Comparison of ENCODE assay signal across 31 cellular contexts in genomic region chr2:127015106-127015910, GRCh38.
DNase-seq lines count a peak whose midpoint lies in the region; ATAC-seq and TF ChIP-seq lines count a peak whose summit lies in the region.
"Had no signal": no experiment of that assay in that cellular context is flagged by ENCODE, and none has a peak within 500 bp of the region (broad histone marks: within the 10 kb centered on the region; RNA-seq: fewer than 3 reads in every experiment).

No MANE protein-coding gene starts in this region.

- H3K36me3 ChIP-seq in esophagus muscularis mucosa, result no peaks in the 10 kb centered on the region
- H3K36me3 ChIP-seq: adrenal gland, colonic mucosa, gastroesophageal sphincter, lower lobe of right lung, Peyer's patch had no signal

- intact Hi-C loops in esophagus muscularis mucosa (cut with DNase I), result no loop called here
- intact Hi-C loops in cardiac septum (cut with DNase I), result no loop called here

- no peak for TF ChIP-seq POLR2A in esophagus muscularis mucosa (IDR thresholded peaks at IDR 0.05; ENCODE audit: low read depth)

- H3K27ac Mint-ChIP-seq in HFFc6 (peak overlapping the region; percentile 84), progenitor cell of endocrine pancreas (peak overlapping the region; percentile 22)
- H3K27ac Mint-ChIP-seq: activated CD8-positive, alpha-beta T cell treated with anti-CD3 and anti-CD28 coated beads, Interleukin-2, amount 10 ng/mL, durations not matched to agents 7 days and 5 days; activated naive CD4-positive, alpha-beta T cell treated with anti-CD3 and anti-CD28 coated beads, Interleukin-2, amount 10 ng/mL, durations not matched to agents 7 days and 5 days; activated T-helper 17 cell treated with anti-CD3 and anti-CD28 coated beads, Interleukin-2, amount 50 U/mL, for 72 hours; CD4-positive, CD25-positive, alpha-beta regulatory T cell; type B pancreatic cell had no signal

- 83% methylated on average over 8 of the region's 8 CpGs for WGBS in esophagus muscularis mucosa

- H3K4me1 Mint-ChIP-seq in HFFc6 (ENCODE audit: low read depth), result peaks cover 23% of the 10 kb centered on the region
- H3K4me1 Mint-ChIP-seq in progenitor cell of endocrine pancreas (ENCODE audit: low read depth), result peaks cover 20% of the 10 kb centered on the region
- H3K4me1 Mint-ChIP-seq: activated naive CD4-positive, alpha-beta T cell treated with anti-CD3 and anti-CD28 coated beads, Interleukin-2, amount 10 ng/mL, durations not matched to agents 7 days and 5 days; activated T-helper 17 cell treated with anti-CD3 and anti-CD28 coated beads, Interleukin-2, amount 50 U/mL, for 72 hours; CD4-positive, CD25-positive, alpha-beta regulatory T cell; naive thymus-derived CD8-positive, alpha-beta T cell had no signal

- no peaks in the 10 kb centered on the region for H3K9me3 Mint-ChIP-seq in HFFc6
- no peaks in the 10 kb centered on the region for H3K9me3 Mint-ChIP-seq in progenitor cell of endocrine pancreas (ENCODE audit: low read depth)
- H3K9me3 Mint-ChIP-seq: activated naive CD4-positive, alpha-beta T cell treated with anti-CD3 and anti-CD28 coated beads, Interleukin-2, amount 10 ng/mL, durations not matched to agents 7 days and 5 days; activated T-helper 17 cell treated with anti-CD3 and anti-CD28 coated beads, Interleukin-2, amount 50 U/mL, for 72 hours; type B pancreatic cell had no signal

- H3K4me3 Mint-ChIP-seq in HFFc6 (no peak overlapping the region), progenitor cell of endocrine pancreas (ENCODE audit: low read depth) (no peak overlapping the region)
- H3K4me3 Mint-ChIP-seq: activated CD8-positive, alpha-beta T cell treated with anti-CD3 and anti-CD28 coated beads, Interleukin-2, amount 10 ng/mL, durations not matched to agents 7 days and 5 days; activated naive CD4-positive, alpha-beta T cell treated with anti-CD3 and anti-CD28 coated beads, Interleukin-2, amount 10 ng/mL, durations not matched to agents 7 days and 5 days; activated T-helper 17 cell treated with anti-CD3 and anti-CD28 coated beads, Interleukin-2, amount 50 U/mL, for 72 hours; CD4-positive, CD25-positive, alpha-beta regulatory T cell; naive thymus-derived CD8-positive, alpha-beta T cell; type B pancreatic cell had no signal

- TF ChIP-seq EP300 in esophagus muscularis mucosa (IDR thresholded peaks at IDR 0.05), result no peak

- peaks cover 0 to 6% (median 0%) of the 10 kb centered on the region in 4 donors for H3K4me1 ChIP-seq in esophagus muscularis mucosa
- H3K4me1 ChIP-seq: adrenal gland, colonic mucosa, gastroesophageal sphincter, lower lobe of right lung, Peyer's patch had no signal

- peaks cover 14% of the 10 kb centered on the region for H3K27me3 Mint-ChIP-seq in HFFc6 (ENCODE audit: insufficient read depth)
- H3K27me3 Mint-ChIP-seq in progenitor cell of endocrine pancreas, result peaks cover 15% of the 10 kb centered on the region

- peaks cover 0 to 48% (median 0%) of the 10 kb centered on the region in 4 donors for H3K27me3 ChIP-seq in esophagus muscularis mucosa
- H3K27me3 ChIP-seq: colonic mucosa, Peyer's patch had no signal

- H3K4me3 ChIP-seq in esophagus muscularis mucosa, result no peak overlapping the region
- H3K4me3 ChIP-seq: adrenal gland, colonic mucosa, gastroesophageal sphincter, lower lobe of right lung, Peyer's patch had no signal

- no peaks in the 10 kb centered on the region for H3K36me3 Mint-ChIP-seq in HFFc6 (ENCODE audit: low read depth)
- H3K36me3 Mint-ChIP-seq in progenitor cell of endocrine pancreas (ENCODE audit: insufficient read depth), result no peaks in the 10 kb centered on the region
- H3K36me3 Mint-ChIP-seq: activated naive CD4-positive, alpha-beta T cell treated with anti-CD3 and anti-CD28 coated beads, Interleukin-2, amount 10 ng/mL, durations not matched to agents 7 days and 5 days; CD4-positive, CD25-positive, alpha-beta regulatory T cell; naive thymus-derived CD8-positive, alpha-beta T cell; type B pancreatic cell had no signal

- TF ChIP-seq CTCF in HFFc6 (IDR thresholded peaks at IDR 0.05) (no peak), esophagus muscularis mucosa (IDR thresholded peaks at IDR 0.05) (no peak), progenitor cell of endocrine pancreas (IDR thresholded peaks at IDR 0.05; ENCODE audit: unreplicated experiment) (no peak)

- ATAC-seq in HG03457 (IDR thresholded peaks at IDR 0.05; ENCODE audit: unreplicated experiment) (no peak), HG03135 (IDR thresholded peaks at IDR 0.05; ENCODE audit: unreplicated experiment) (no peak)
- ATAC-seq: activated CD8-positive, alpha-beta T cell treated with anti-CD3 and anti-CD28 coated beads, Interleukin-2, amount 10 ng/mL, durations not matched to agents 7 days and 5 days; gastroesophageal sphincter; naive thymus-derived CD8-positive, alpha-beta T cell had no signal

- no peaks in the 10 kb centered on the region for H3K9me3 ChIP-seq in esophagus muscularis mucosa
- H3K9me3 ChIP-seq: adrenal gland, colonic mucosa, gastroesophageal sphincter, lower lobe of right lung, Peyer's patch had no signal

- DNase-seq in HFFc6, result no peak
- DNase-seq in amniotic epithelial cell (ENCODE audit: low read depth), result peak; percentile 34
- peak; percentile 91 for DNase-seq in esophagus muscularis mucosa (ENCODE audit: extremely low spot score)
- no peak for DNase-seq in progenitor cell of endocrine pancreas (ENCODE audit: low spot score, unreplicated experiment)
- no peak for DNase-seq in cardiac septum (ENCODE audit: low spot score)
- DNase-seq: activated CD4-positive, alpha-beta T cell treated with anti-CD3 and anti-CD28 coated beads for 4 hours; activated CD8-positive, alpha-beta T cell treated with anti-CD3 and anti-CD28 coated beads, Interleukin-2, amount 10 ng/mL, durations not matched to agents 7 days and 5 days; activated naive CD4-positive, alpha-beta T cell treated with anti-CD3 and anti-CD28 coated beads, Interleukin-2, amount 10 ng/mL, durations not matched to agents 7 days and 5 days; adrenal gland; Calu3; CD4-positive, CD25-positive, alpha-beta regulatory T cell; colonic mucosa; DMS79; effector CD8-positive, alpha-beta T cell; GF-D8; KBM-7; lower lobe of right lung; naive thymus-derived CD8-positive, alpha-beta T cell; NCI-H1436 treated with DMSO at 0.1 percent for 48 hours; NCI-H2081 treated with DMSO at 0.1 percent for 48 hours; NCI-H69; occipital lobe; Peyer's patch; stimulated activated CD4-positive, alpha-beta T cell treated with anti-CD3 and anti-CD28 coated beads, Interleukin-15, amount 100 ng/mL, for 24 hours; stimulated activated CD4-positive, alpha-beta T cell treated with anti-CD3 and anti-CD28 coated beads, Interleukin-4, amount 100 ng/mL, for 4 hours; T-helper 9 cell had no signal

- no peak overlapping the region for H3K27ac ChIP-seq in esophagus muscularis mucosa (replicated peaks in 1 of 4)
- H3K27ac ChIP-seq: adrenal gland, colonic mucosa, gastroesophageal sphincter, lower lobe of right lung, Peyer's patch had no signal

Comparison
In these comparisons a context has a peak if more than half of its experiments do, and no peak if none do; other contexts are left out.
1. DNase-seq: peak in amniotic epithelial cell (single experiment) and esophagus muscularis mucosa (single experiment); none in HFFc6 (single experiment), progenitor cell of endocrine pancreas (single experiment) and cardiac septum (single experiment).